Comparison of ENCODE assay signal across 34 cellular contexts in genomic region chr9:137017791-137018497, GRCh38. TPM values are rescaled to one million over a fixed set of nuclear protein-coding genes. Genes with fewer than 3 reads are reported as not detected.
"Had no signal": no experiment of that assay in that cellular context is flagged by ENCODE, and none has a peak within 500 bp of the region (broad histone marks: within the 10 kb centered on the region; RNA-seq: fewer than 3 reads in every experiment).

No MANE protein-coding gene starts in this region.

- H3K27ac ChIP-seq: coronary artery, esophagus squamous epithelium, heart right ventricle, left lung, ovary, psoas muscle, sigmoid colon, stomach, thyroid gland, vagina had no signal

- DNase-seq: dermis blood vessel endothelial cell; effector memory CD4-positive, alpha-beta T cell; erythroblast; esophagus squamous epithelium; foreskin melanocyte; glutamatergic neuron; heart right ventricle; hippocampal formation; kidney; left cardiac atrium; left lung; naive thymus-derived CD8-positive, alpha-beta T cell; nephron progenitor cell; occipital lobe; ovary; posterior cingulate gyrus; psoas muscle; right cardiac atrium; sigmoid colon; stimulated activated CD4-positive, alpha-beta T cell treated with anti-CD3 and anti-CD28 coated beads, Interleukin-2, amount 100 ng/mL, for 24 hours; stimulated activated CD4-positive, alpha-beta T cell treated with anti-CD3 and anti-CD28 coated beads, Interleukin-4, amount 100 ng/mL, for 24 hours; stimulated activated naive CD4-positive, alpha-beta T cell treated with Interleukin-2 at 50 U/mL for 16 hours; stomach; thyroid gland; trophoblast cell had no signal

- ATAC-seq: heart right ventricle; left cardiac atrium; left lung; naive thymus-derived CD8-positive, alpha-beta T cell; psoas muscle; right cardiac atrium; stimulated activated effector memory CD8-positive, alpha-beta T cell treated with anti-CD3 and anti-CD28 coated beads, Interleukin-12 subunit alpha, Interleukin-12 subunit beta, amount 100 ng/mL, for 72 hours had no signal

- H3K4me1 ChIP-seq: heart right ventricle, left lung, psoas muscle, sigmoid colon, thyroid gland, vagina had no signal

- H3K4me3 ChIP-seq: coronary artery, esophagus squamous epithelium, heart right ventricle, left lung, ovary, psoas muscle, sigmoid colon, stomach, thyroid gland, vagina had no signal

- H3K9me3 ChIP-seq: esophagus squamous epithelium, heart right ventricle, left lung, ovary, psoas muscle, sigmoid colon, stomach, thyroid gland, vagina had no signal

- FAIRE-seq: kidney had no signal

- H3K27me3 ChIP-seq: esophagus squamous epithelium, heart right ventricle, left lung, ovary, sigmoid colon, stomach, thyroid gland, vagina had no signal

- H3K36me3 ChIP-seq: ovary had no signal

RNA-seq across cellular contexts. Expression of gene FUT7, which starts 13.9 kb away (rescaled TPM):
- total RNA-seq: dermis blood vessel endothelial cell, lung microvascular endothelial cell, myocyte, occipital lobe, renal cortical epithelial cell, skeletal muscle tissue, temporal lobe, thyroid gland, ureter, vagina had no signal

RNA-seq across cellular contexts. Expression of gene CLIC3, which starts 21.6 kb away (rescaled TPM):
- total RNA-seq: dermis blood vessel endothelial cell, lung microvascular endothelial cell, myocyte, skeletal muscle tissue, temporal lobe had no signal
